18 cellular contexts compared by ENCODE assay signal in genomic region chr18:44695503-44695902, GRCh38.
"Had no signal": no experiment of that assay in that cellular context is flagged by ENCODE, and none has a peak within 500 bp of the region (broad histone marks: within the 10 kb centered on the region; RNA-seq: fewer than 3 reads in every experiment).

No MANE protein-coding gene starts in this region.

- H3K9me3 Mint-ChIP-seq: activated CD8-positive, alpha-beta T cell treated with anti-CD3 and anti-CD28 coated beads for 36 hours; activated naive CD4-positive, alpha-beta T cell treated with anti-CD3 and anti-CD28 coated beads for 36 hours; activated T-cell treated with anti-CD3 and anti-CD28 coated beads, Interleukin-2, amount 50 U/mL, for 4 hours; T-cell had no signal

- H3K36me3 ChIP-seq: ascending aorta, tibial nerve had no signal

- H3K27ac ChIP-seq: ascending aorta, parathyroid adenoma had no signal

- H3K27me3 ChIP-seq: ascending aorta, tibial nerve had no signal

- ATAC-seq: activated CD8-positive, alpha-beta T cell treated with anti-CD3 and anti-CD28 coated beads for 36 hours; activated T-cell treated with anti-CD3 and anti-CD28 coated beads, Interleukin-2, amount 50 U/mL, for 4 hours; esophagus mucosa; left cardiac atrium; SK-N-SH treated with all-trans-retinoic acid at 6 μM for 48 hours; stimulated activated naive CD8-positive, alpha-beta T cell treated with anti-CD3 and anti-CD28 coated beads, Interleukin-15, Interleukin-2, amounts not matched to agents 100 U/mL and 50 U/mL, for 24 hours; T-cell had no signal

- FAIRE-seq: bronchial epithelial cell had no signal

- DNase-seq: activated CD4-positive, alpha-beta T cell treated with anti-CD3 and anti-CD28 coated beads, Interleukin-2, amount 10 ng/mL, durations not matched to agents 24 days and 14 days; activated CD8-positive, alpha-beta T cell treated with anti-CD3 and anti-CD28 coated beads for 36 hours; activated naive CD4-positive, alpha-beta T cell treated with anti-CD3 and anti-CD28 coated beads for 36 hours; activated T-cell treated with anti-CD3 and anti-CD28 coated beads, Interleukin-2, amount 50 U/mL, for 4 hours; cerebellar nuclear complex; effector CD4-positive, alpha-beta T cell; left cardiac atrium; midbrain; stimulated activated CD4-positive, alpha-beta T cell treated with anti-CD3 and anti-CD28 coated beads, Interleukin-2, amount 100 ng/mL, for 24 hours; stimulated activated naive CD8-positive, alpha-beta T cell treated with anti-CD3 and anti-CD28 coated beads, Interleukin-15, Interleukin-2, amounts not matched to agents 100 U/mL and 50 U/mL, for 24 hours; T-cell had no signal

- H3K9ac ChIP-seq: parathyroid adenoma had no signal

- H3K4me3 ChIP-seq: ascending aorta, lung, tibial nerve had no signal

- H3K9me3 ChIP-seq: ascending aorta, tibial nerve had no signal

- H3K27ac Mint-ChIP-seq: activated CD4-positive, alpha-beta T cell treated with anti-CD3 and anti-CD28 coated beads, Interleukin-2, amount 10 ng/mL, durations not matched to agents 24 days and 14 days; activated CD8-positive, alpha-beta T cell treated with anti-CD3 and anti-CD28 coated beads for 36 hours; activated naive CD4-positive, alpha-beta T cell treated with anti-CD3 and anti-CD28 coated beads for 36 hours; T-cell had no signal

- H3K4me3 Mint-ChIP-seq: activated CD4-positive, alpha-beta T cell treated with anti-CD3 and anti-CD28 coated beads, Interleukin-2, amount 10 ng/mL, durations not matched to agents 24 days and 14 days; activated CD8-positive, alpha-beta T cell treated with anti-CD3 and anti-CD28 coated beads for 36 hours; activated naive CD4-positive, alpha-beta T cell treated with anti-CD3 and anti-CD28 coated beads for 36 hours; activated T-cell treated with anti-CD3 and anti-CD28 coated beads, Interleukin-2, amount 50 U/mL, for 4 hours; T-cell had no signal

- H2AFZ ChIP-seq: parathyroid adenoma had no signal

- H3K36me3 Mint-ChIP-seq: T-cell had no signal
